In the genomic region with DNA sequence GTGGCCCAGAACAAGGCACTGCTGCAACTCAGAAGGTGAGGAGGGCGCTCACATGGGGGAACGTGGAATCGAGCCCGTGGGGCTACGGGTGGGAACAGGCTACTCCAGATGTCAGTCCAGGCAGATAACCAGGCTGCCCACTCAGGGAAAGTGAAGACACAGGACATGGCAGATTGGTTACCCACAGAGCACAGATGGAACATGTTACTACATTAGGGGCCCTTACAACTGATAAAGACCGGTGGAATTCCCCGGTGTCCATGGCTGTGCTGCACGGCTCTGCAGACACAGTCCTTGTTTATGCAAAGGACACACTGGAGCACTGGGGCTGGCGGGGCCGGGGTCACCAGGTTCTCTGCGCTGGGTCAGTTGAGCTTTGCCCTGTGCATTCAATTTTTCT, we compare ENCODE assay signal across 2 cellular contexts.
TF ChIP-seq lines count a peak whose summit lies in the region.

No MANE protein-coding gene starts in this region.

TF ChIP-seq in K562, 482 proteins besides CTCF, POLR2A, EP300 and RAD21 (continues in another document):
- 0 out of 2 replicates have a peak, but pooled peaks have one; percentile 20 for TF ChIP-seq DMBX1 (CRISPR knock-in tag; IDR thresholded peaks at IDR 0.05; ENCODE audit: borderline replicate concordance)
- TF ChIP-seq, protein P1, sequence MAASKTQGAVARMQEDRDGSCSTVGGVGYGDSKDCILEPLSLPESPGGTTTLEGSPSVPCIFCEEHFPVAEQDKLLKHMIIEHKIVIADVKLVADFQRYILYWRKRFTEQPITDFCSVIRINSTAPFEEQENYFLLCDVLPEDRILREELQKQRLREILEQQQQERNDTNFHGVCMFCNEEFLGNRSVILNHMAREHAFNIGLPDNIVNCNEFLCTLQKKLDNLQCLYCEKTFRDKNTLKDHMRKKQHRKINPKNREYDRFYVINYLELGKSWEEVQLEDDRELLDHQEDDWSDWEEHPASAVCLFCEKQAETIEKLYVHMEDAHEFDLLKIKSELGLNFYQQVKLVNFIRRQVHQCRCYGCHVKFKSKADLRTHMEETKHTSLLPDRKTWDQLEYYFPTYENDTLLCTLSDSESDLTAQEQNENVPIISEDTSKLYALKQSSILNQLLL (CRISPR knock-in tag; IDR thresholded peaks at IDR 0.05; ENCODE audit: borderline replicate concordance), result no peak
- TF ChIP-seq SP1 (CRISPR knock-in tag; IDR thresholded peaks at IDR 0.05), result no peak
- no peak for TF ChIP-seq DACH1 (IDR thresholded peaks at IDR 0.05; ENCODE audit: partially characterized antibody)
- TF ChIP-seq E2F6 (IDR thresholded peaks at IDR 0.05; ENCODE audit: borderline replicate concordance in 1 of 2, extremely low read depth in 1 of 2, insufficient read depth in 1 of 2, insufficient read length in 1 of 2, low read depth in 1 of 2, low read length in 1 of 2, poor library complexity in 1 of 2, severe bottlenecking in 1 of 2), result no peak
- no peak for TF ChIP-seq FOXA3 (CRISPR knock-in tag; conservative IDR thresholded peaks at IDR 0.05 in 1 of 2, IDR thresholded peaks at IDR 0.05 in 1 of 2)
- TF ChIP-seq ESRRB (CRISPR knock-in tag; IDR thresholded peaks at IDR 0.05; ENCODE audit: borderline replicate concordance), result no peak
- no peak for TF ChIP-seq MYC (IDR thresholded peaks at IDR 0.05; ENCODE audit: low read depth, low read length)
- TF ChIP-seq MYC (CRISPR knock-in tag; IDR thresholded peaks at IDR 0.05; ENCODE audit: borderline replicate concordance, low read depth), result no peak
- TF ChIP-seq SMARCA4 (IDR thresholded peaks at IDR 0.05), result no peak
- TF ChIP-seq, protein P2, sequence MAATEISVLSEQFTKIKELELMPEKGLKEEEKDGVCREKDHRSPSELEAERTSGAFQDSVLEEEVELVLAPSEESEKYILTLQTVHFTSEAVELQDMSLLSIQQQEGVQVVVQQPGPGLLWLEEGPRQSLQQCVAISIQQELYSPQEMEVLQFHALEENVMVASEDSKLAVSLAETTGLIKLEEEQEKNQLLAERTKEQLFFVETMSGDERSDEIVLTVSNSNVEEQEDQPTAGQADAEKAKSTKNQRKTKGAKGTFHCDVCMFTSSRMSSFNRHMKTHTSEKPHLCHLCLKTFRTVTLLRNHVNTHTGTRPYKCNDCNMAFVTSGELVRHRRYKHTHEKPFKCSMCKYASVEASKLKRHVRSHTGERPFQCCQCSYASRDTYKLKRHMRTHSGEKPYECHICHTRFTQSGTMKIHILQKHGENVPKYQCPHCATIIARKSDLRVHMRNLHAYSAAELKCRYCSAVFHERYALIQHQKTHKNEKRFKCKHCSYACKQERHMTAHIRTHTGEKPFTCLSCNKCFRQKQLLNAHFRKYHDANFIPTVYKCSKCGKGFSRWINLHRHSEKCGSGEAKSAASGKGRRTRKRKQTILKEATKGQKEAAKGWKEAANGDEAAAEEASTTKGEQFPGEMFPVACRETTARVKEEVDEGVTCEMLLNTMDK (IDR thresholded peaks at IDR 0.05; ENCODE audit: borderline replicate concordance, insufficient read depth, low read depth, low read length, poor library complexity, severe bottlenecking), result no peak
- TF ChIP-seq ZNF384 (IDR thresholded peaks at IDR 0.05; ENCODE audit: low read depth, low read length), result no peak
- TF ChIP-seq ZNF347 (CRISPR knock-in tag; IDR thresholded peaks at IDR 0.05; ENCODE audit: low read depth), result no peak
- TF ChIP-seq LEF1 (IDR thresholded peaks at IDR 0.05), result no peak
- no peak for TF ChIP-seq NCOR1 (IDR thresholded peaks at IDR 0.05)
- no peak for TF ChIP-seq ZNF324 (CRISPR knock-in tag; IDR thresholded peaks at IDR 0.05)
- no peak for TF ChIP-seq E2F8 (IDR thresholded peaks at IDR 0.05; ENCODE audit: low read depth, partially characterized antibody)

TF ChIP-seq in liver, 16 proteins besides CTCF, POLR2A, EP300 and RAD21:
- TF ChIP-seq HNF4A (conservative IDR thresholded peaks at IDR 0.05) (peak; percentile 35 to 43), YY1 (IDR thresholded peaks at IDR 0.05) (peak; percentile 46), FOXA2 (IDR thresholded peaks at IDR 0.05) (no peak), RXRA (IDR thresholded peaks at IDR 0.05) (peak in 1 of 2 donors; percentile 46), JUND (IDR thresholded peaks at IDR 0.05) (no peak)
